Comparison of ENCODE assay signal across 8 cellular contexts in the genomic region with DNA sequence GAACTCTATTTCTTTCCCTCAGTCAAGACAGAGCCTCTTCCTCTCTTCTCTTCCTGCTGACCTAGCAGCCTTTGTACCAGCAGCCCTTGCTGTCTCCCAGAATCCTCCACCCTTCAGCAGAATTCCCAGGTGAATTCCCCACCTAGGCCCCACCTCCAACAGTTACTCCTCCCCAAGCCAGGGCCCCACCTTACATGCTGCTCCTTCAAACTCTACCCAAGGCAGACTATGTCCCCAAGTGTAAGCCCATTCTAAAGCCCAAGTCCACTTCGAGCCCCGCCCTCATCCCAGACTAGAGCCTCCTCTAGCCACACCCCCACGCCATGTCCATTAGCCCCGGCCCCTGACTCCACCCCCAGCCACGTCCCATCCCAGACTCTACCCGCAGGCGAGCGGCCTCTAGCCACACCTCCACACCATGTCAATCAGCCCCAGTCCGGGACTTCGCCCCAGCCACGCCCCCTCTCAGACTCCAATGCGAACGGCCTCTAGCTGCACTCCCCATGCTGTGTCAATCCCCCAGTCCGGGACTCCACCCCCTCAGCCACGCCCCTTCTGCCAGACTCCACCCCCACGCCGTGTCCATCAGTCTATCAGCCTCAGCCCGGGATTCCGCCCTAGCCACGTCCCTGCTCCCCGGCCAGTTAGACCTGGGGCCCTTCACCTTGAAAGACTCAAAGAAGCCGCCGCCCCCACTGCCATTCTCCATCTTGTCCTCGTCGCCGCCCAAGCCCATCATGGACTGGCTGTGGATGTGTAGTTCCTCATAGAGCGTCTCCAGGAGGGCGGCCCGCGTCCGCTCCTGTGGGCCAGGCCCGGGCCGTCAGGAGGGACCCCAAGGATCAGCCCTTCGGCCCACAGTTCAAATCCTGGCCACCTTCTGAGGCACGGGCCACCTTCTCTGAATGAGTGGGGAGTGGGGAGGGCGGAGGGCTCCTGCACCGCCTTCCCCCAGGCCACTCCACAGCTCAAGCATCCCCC.
DNase-seq lines count a peak whose midpoint lies in the region; ATAC-seq and TF ChIP-seq lines count a peak whose summit lies in the region.

No MANE protein-coding gene starts in this region.

- no peaks in the 10 kb centered on the region for H3K27me3 Mint-ChIP-seq in T-helper 2 cell treated with Interferon-gamma antibody and Interleukin-4, amounts not matched to agents 5 μg/mL and 100 μg/mL, for 36 hours (ENCODE audit: low read depth)

- no peak overlapping the region for H3K4me3 ChIP-seq in lower lobe of right lung

- TF ChIP-seq CTCF in GM13976 (IDR thresholded peaks at IDR 0.05; ENCODE audit: borderline replicate concordance, control extremely low read depth, extremely low read depth, insufficient read depth, missing control alignments), result no peak
- TF ChIP-seq CTCF in lower lobe of right lung (IDR thresholded peaks at IDR 0.05), result no peak

- H3K36me3 ChIP-seq in lower lobe of right lung, result no peaks in the 10 kb centered on the region

- H3K27ac Mint-ChIP-seq in T-helper 2 cell treated with Interferon-gamma antibody and Interleukin-4, amounts not matched to agents 5 μg/mL and 100 μg/mL, for 36 hours, result no peak overlapping the region

- in situ Hi-C loops in GM13976 (cut with MboI; ENCODE audit: low sequenced_read_pairs, unreplicated experiment), result no loop called here

- H3K4me1 ChIP-seq in lower lobe of right lung, result no peaks in the 10 kb centered on the region

- no peaks in the 10 kb centered on the region for H3K9me3 Mint-ChIP-seq in T-helper 2 cell treated with Interferon-gamma antibody and Interleukin-4, amounts not matched to agents 5 μg/mL and 100 μg/mL, for 36 hours

- ATAC-seq in HG03196 (IDR thresholded peaks at IDR 0.05; ENCODE audit: unreplicated experiment), result peak; percentile 62
- peak; percentile 88 to 93 for ATAC-seq in lower lobe of right lung

- peaks cover 11% of the 10 kb centered on the region for H3K4me1 Mint-ChIP-seq in T-helper 2 cell treated with Interferon-gamma antibody and Interleukin-4, amounts not matched to agents 5 μg/mL and 100 μg/mL, for 36 hours (ENCODE audit: low read depth)

- peak; percentile 97 for DNase-seq in GM13976 (ENCODE audit: low spot score)
- peak; percentile 76 for DNase-seq in T-helper 2 cell treated with Interferon-gamma antibody and Interleukin-4, amounts not matched to agents 5 μg/mL and 100 μg/mL, for 36 hours (ENCODE audit: low spot score)
- peak; percentile 17 for DNase-seq in dedifferentiated amniotic fluid mesenchymal stem cell (ENCODE audit: extremely low spot score)
- DNase-seq in lower lobe of right lung, result peak; percentile 91
- peak; percentile 35 to 71 for DNase-seq in stimulated activated CD8-positive, alpha-beta memory T cell treated with anti-CD3 and anti-CD28 coated beads, Interleukin-7, amount 100 ng/mL, for 48 hours (ENCODE audit: extremely low read depth in 1 of 2, low read depth in 1 of 2)
- DNase-seq in NCI-H2171 (lab: John Stamatoyannopoulos, UW), result no peak
- DNase-seq in superior temporal gyrus (ENCODE audit: extremely low spot score), result no peak

- no peaks in the 10 kb centered on the region for H3K36me3 Mint-ChIP-seq in T-helper 2 cell treated with Interferon-gamma antibody and Interleukin-4, amounts not matched to agents 5 μg/mL and 100 μg/mL, for 36 hours (ENCODE audit: low read depth)

- H3K27me3 ChIP-seq in lower lobe of right lung (ENCODE audit: low read depth), result no peaks in the 10 kb centered on the region

- H3K27ac ChIP-seq in lower lobe of right lung, result no peak overlapping the region

- H3K4me3 Mint-ChIP-seq in T-helper 2 cell treated with Interferon-gamma antibody and Interleukin-4, amounts not matched to agents 5 μg/mL and 100 μg/mL, for 36 hours, result peak overlapping the region; percentile 34

- no peaks in the 10 kb centered on the region for H3K9me3 ChIP-seq in lower lobe of right lung

- intact Hi-C loops in lower lobe of right lung (cut with DNase I), result no loop called here

Comparison
In these comparisons a context has a peak if more than half of its experiments do, and no peak if none do; other contexts are left out.
1. DNase-seq: peak in GM13976 (single experiment), T-helper 2 cell treated with Interferon-gamma antibody and Interleukin-4, amounts not matched to agents 5 μg/mL and 100 μg/mL, for 36 hours (single experiment), dedifferentiated amniotic fluid mesenchymal stem cell (single experiment), lower lobe of right lung (single experiment) and stimulated activated CD8-positive, alpha-beta memory T cell treated with anti-CD3 and anti-CD28 coated beads, Interleukin-7, amount 100 ng/mL, for 48 hours (2 of 2); none in NCI-H2171 (single experiment) and superior temporal gyrus (single experiment).